1 cellular context compared by ENCODE assay signal in the genomic region with DNA sequence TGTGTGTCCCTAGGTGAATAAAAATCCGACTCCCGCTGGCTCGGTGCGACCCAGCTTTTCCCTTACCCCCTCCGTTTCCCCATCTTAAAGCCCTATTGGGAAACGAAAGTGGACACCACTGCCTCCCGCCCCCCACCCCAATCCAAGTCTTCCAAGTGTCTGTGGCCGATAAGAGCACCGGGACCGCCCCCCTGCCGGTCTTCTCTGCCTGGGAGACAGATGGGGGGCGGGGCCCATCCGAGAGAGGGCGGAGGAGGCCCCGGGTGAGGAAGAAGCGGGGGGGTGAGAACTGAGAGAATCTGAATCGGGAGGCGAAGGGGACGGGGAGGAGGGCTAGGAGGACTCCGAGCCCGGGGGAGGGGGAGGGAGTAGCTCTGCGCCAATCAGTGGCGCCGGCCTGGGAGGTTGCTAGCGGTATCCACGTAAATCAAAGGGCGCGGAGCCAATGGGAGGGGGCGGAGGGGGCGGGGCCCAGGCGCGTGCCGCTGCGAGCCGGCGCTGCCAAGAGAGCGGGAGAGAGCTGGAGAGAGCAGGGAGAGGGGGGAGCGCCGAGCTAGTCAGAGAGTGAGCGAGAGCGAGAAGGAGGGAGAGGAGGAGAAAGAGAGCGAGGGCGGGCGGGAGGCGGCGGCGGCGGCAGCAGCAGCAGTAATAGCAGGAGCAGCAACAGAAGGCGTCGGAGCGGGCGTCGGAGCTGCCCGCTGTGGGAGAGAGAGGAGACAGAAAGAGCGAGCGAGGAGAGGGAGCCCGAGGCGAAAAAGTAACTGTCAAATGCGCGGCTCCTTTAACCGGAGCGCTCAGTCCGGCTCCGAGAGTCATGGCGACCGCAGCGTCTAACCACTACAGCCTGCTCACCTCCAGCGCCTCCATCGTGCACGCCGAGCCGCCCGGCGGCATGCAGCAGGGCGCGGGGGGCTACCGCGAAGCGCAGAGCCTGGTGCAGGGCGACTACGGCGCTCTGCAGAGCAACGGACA.
TF ChIP-seq lines count a peak whose summit lies in the region.

A gene (plus strand): TSS at position 515 of the 972 bp plus-strand sequence. CDS start 300 bp downstream, at position 815.

TF ChIP-seq in HEK293, 187 proteins besides CTCF, POLR2A, EP300 and RAD21 (continued from another document and continues in another):
- TF ChIP-seq WT1 (tag by site-specific recombination; IDR thresholded peaks at IDR 0.05), result peak; percentile 51; the same call in 1 of the 2 replicates
- TF ChIP-seq, protein P1, sequence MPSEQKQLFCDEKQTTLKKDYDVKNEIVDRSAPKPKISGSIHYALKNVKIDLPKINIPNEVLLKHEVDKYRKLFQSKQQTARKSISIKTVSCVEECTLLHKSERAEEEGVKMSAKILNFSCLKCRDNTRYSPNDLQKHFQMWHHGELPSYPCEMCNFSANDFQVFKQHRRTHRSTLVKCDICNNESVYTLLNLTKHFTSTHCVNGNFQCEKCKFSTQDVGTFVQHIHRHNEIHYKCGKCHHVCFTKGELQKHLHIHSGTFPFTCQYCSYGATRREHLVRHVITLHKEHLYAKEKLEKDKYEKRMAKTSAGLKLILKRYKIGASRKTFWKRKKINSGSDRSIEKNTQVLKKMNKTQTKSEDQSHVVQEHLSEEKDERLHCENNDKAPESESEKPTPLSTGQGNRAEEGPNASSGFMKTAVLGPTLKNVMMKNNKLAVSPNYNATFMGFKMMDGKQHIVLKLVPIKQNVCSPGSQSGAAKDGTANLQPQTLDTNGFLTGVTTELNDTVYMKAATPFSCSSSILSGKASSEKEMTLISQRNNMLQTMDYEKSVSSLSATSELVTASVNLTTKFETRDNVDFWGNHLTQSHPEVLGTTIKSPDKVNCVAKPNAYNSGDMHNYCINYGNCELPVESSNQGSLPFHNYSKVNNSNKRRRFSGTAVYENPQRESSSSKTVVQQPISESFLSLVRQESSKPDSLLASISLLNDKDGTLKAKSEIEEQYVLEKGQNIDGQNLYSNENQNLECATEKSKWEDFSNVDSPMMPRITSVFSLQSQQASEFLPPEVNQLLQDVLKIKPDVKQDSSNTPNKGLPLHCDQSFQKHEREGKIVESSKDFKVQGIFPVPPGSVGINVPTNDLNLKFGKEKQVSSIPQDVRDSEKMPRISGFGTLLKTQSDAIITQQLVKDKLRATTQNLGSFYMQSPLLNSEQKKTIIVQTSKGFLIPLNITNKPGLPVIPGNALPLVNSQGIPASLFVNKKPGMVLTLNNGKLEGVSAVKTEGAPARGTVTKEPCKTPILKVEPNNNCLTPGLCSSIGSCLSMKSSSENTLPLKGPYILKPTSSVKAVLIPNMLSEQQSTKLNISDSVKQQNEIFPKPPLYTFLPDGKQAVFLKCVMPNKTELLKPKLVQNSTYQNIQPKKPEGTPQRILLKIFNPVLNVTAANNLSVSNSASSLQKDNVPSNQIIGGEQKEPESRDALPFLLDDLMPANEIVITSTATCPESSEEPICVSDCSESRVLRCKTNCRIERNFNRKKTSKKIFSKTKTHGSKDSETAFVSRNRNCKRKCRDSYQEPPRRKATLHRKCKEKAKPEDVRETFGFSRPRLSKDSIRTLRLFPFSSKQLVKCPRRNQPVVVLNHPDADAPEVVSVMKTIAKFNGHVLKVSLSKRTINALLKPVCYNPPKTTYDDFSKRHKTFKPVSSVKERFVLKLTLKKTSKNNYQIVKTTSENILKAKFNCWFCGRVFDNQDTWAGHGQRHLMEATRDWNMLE (tag by site-specific recombination; conservative IDR thresholded peaks at IDR 0.05; ENCODE audit: low read depth), result no peak
- no peak; the same call in 1 of the 2 replicates for TF ChIP-seq TCF7L2 (IDR thresholded peaks at IDR 0.05; ENCODE audit: borderline replicate concordance, low read depth, low read length)
- peak; percentile 16; the same call in 1 of the 2 replicates for TF ChIP-seq ZBTB20 (tag by site-specific recombination; IDR thresholded peaks at IDR 0.05)
- 0 out of 2 replicates have a peak, but pooled peaks have one; percentile 18 for TF ChIP-seq ZNF785 (tag by site-specific recombination; IDR thresholded peaks at IDR 0.05)
- TF ChIP-seq ZNF211 (tag by site-specific recombination; IDR thresholded peaks at IDR 0.05; ENCODE audit: low read depth), result no peak
- TF ChIP-seq ZNF133 (tag by site-specific recombination; IDR thresholded peaks at IDR 0.05), result no peak
- TF ChIP-seq ZNF561 (tag by site-specific recombination; IDR thresholded peaks at IDR 0.05; ENCODE audit: borderline replicate concordance), result no peak
- TF ChIP-seq ZNF558 (tag by site-specific recombination; IDR thresholded peaks at IDR 0.05), result 0 out of 2 replicates have a peak, but pooled peaks have one; percentile 22
- peak; percentile 77 for TF ChIP-seq YY1 (tag by site-specific recombination; IDR thresholded peaks at IDR 0.05)
- TF ChIP-seq ZNF621 (tag by site-specific recombination; IDR thresholded peaks at IDR 0.05), result no peak
- peak; percentile 97 for TF ChIP-seq ZNF366 (tag by site-specific recombination; conservative IDR thresholded peaks at IDR 0.05)
- TF ChIP-seq ZNF416 (tag by site-specific recombination; IDR thresholded peaks at IDR 0.05), result no peak
- TF ChIP-seq, protein P2, sequence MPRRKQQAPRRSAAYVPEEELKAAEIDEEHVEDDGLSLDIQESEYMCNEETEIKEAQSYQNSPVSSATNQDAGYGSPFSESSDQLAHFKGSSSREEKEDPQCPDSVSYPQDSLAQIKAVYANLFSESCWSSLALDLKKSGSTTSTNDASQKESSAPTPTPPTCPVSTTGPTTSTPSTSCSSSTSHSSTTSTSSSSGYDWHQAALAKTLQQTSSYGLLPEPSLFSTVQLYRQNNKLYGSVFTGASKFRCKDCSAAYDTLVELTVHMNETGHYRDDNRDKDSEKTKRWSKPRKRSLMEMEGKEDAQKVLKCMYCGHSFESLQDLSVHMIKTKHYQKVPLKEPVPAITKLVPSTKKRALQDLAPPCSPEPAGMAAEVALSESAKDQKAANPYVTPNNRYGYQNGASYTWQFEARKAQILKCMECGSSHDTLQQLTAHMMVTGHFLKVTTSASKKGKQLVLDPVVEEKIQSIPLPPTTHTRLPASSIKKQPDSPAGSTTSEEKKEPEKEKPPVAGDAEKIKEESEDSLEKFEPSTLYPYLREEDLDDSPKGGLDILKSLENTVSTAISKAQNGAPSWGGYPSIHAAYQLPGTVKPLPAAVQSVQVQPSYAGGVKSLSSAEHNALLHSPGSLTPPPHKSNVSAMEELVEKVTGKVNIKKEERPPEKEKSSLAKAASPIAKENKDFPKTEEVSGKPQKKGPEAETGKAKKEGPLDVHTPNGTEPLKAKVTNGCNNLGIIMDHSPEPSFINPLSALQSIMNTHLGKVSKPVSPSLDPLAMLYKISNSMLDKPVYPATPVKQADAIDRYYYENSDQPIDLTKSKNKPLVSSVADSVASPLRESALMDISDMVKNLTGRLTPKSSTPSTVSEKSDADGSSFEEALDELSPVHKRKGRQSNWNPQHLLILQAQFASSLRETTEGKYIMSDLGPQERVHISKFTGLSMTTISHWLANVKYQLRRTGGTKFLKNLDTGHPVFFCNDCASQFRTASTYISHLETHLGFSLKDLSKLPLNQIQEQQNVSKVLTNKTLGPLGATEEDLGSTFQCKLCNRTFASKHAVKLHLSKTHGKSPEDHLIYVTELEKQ (tag by site-specific recombination; IDR thresholded peaks at IDR 0.05; ENCODE audit: borderline replicate concordance), result peak; percentile 70; the same call in 1 of the 2 replicates
- no peak for TF ChIP-seq ZNF701 (tag by site-specific recombination; IDR thresholded peaks at IDR 0.05)
- peak; percentile 72 for TF ChIP-seq ZIC2 (tag by site-specific recombination; IDR thresholded peaks at IDR 0.05)
- peak; percentile 66; the same call in 1 of the 2 replicates for TF ChIP-seq ZNF391 (tag by site-specific recombination; IDR thresholded peaks at IDR 0.05; ENCODE audit: borderline replicate concordance, low read depth)
- TF ChIP-seq, protein P3, sequence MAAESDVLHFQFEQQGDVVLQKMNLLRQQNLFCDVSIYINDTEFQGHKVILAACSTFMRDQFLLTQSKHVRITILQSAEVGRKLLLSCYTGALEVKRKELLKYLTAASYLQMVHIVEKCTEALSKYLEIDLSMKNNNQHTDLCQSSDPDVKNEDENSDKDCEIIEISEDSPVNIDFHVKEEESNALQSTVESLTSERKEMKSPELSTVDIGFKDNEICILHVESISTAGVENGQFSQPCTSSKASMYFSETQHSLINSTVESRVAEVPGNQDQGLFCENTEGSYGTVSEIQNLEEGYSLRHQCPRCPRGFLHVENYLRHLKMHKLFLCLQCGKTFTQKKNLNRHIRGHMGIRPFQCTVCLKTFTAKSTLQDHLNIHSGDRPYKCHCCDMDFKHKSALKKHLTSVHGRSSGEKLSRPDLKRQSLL (tag by site-specific recombination; IDR thresholded peaks at IDR 0.05), result peak; percentile 73; the same call in 1 of the 2 replicates
- TF ChIP-seq ZNF571 (tag by site-specific recombination; IDR thresholded peaks at IDR 0.05), result no peak
- TF ChIP-seq, protein P4, sequence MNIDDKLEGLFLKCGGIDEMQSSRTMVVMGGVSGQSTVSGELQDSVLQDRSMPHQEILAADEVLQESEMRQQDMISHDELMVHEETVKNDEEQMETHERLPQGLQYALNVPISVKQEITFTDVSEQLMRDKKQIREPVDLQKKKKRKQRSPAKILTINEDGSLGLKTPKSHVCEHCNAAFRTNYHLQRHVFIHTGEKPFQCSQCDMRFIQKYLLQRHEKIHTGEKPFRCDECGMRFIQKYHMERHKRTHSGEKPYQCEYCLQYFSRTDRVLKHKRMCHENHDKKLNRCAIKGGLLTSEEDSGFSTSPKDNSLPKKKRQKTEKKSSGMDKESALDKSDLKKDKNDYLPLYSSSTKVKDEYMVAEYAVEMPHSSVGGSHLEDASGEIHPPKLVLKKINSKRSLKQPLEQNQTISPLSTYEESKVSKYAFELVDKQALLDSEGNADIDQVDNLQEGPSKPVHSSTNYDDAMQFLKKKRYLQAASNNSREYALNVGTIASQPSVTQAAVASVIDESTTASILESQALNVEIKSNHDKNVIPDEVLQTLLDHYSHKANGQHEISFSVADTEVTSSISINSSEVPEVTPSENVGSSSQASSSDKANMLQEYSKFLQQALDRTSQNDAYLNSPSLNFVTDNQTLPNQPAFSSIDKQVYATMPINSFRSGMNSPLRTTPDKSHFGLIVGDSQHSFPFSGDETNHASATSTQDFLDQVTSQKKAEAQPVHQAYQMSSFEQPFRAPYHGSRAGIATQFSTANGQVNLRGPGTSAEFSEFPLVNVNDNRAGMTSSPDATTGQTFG (tag by site-specific recombination; IDR thresholded peaks at IDR 0.05; ENCODE audit: borderline replicate concordance), result no peak
- TF ChIP-seq ZEB2 (tag by site-specific recombination; IDR thresholded peaks at IDR 0.05), result peak; percentile 64
- peak; percentile 60 for TF ChIP-seq YY2 (tag by site-specific recombination; IDR thresholded peaks at IDR 0.05)
- TF ChIP-seq, protein P5, sequence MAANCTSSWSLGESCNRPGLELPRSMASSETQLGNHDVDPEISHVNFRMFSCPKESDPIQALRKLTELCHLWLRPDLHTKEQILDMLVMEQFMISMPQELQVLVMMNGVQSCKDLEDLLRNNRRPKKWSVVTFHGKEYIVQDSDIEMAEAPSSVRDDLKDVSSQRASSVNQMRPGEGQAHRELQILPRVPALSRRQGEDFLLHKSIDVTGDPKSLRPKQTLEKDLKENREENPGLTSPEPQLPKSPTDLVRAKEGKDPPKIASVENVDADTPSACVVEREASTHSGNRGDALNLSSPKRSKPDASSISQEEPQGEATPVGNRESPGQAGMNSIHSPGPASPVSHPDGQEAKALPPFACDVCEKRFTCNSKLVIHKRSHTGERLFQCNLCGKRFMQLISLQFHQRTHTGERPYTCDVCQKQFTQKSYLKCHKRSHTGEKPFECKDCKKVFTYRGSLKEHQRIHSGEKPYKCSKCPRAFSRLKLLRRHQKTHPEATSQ (tag by site-specific recombination; IDR thresholded peaks at IDR 0.05), result peak; percentile 75; the same call in 1 of the 2 replicates
- no peak for TF ChIP-seq ZNF140 (tag by site-specific recombination; IDR thresholded peaks at IDR 0.05)
- TF ChIP-seq ZNF112 (tag by site-specific recombination; IDR thresholded peaks at IDR 0.05), result no peak
- no peak; the same call in 1 of the 2 replicates for TF ChIP-seq ZFP37 (tag by site-specific recombination; IDR thresholded peaks at IDR 0.05)
- TF ChIP-seq MEIS1 (CRISPR knock-in tag; IDR thresholded peaks at IDR 0.05; ENCODE audit: borderline replicate concordance), result no peak
- peak; percentile 86 for TF ChIP-seq SP3 (tag by site-specific recombination; IDR thresholded peaks at IDR 0.05)
- peak; percentile 84 for TF ChIP-seq ZNF341 (tag by site-specific recombination; IDR thresholded peaks at IDR 0.05; ENCODE audit: low read depth)
- TF ChIP-seq ZNF239 (tag by site-specific recombination; IDR thresholded peaks at IDR 0.05), result no peak
- TF ChIP-seq, protein P6, sequence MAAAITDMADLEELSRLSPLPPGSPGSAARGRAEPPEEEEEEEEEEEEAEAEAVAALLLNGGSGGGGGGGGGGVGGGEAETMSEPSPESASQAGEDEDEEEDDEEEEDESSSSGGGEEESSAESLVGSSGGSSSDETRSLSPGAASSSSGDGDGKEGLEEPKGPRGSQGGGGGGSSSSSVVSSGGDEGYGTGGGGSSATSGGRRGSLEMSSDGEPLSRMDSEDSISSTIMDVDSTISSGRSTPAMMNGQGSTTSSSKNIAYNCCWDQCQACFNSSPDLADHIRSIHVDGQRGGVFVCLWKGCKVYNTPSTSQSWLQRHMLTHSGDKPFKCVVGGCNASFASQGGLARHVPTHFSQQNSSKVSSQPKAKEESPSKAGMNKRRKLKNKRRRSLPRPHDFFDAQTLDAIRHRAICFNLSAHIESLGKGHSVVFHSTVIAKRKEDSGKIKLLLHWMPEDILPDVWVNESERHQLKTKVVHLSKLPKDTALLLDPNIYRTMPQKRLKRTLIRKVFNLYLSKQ (tag by site-specific recombination; IDR thresholded peaks at IDR 0.05; ENCODE audit: borderline replicate concordance), result no peak
- no peak for TF ChIP-seq ZNF248 (tag by site-specific recombination; IDR thresholded peaks at IDR 0.05)
- 0 out of 2 replicates have a peak, but pooled peaks have one; percentile 71 for TF ChIP-seq ZNF837 (tag by site-specific recombination; IDR thresholded peaks at IDR 0.05)
- peak; percentile 93 for TF ChIP-seq GLIS1 (tag by site-specific recombination; IDR thresholded peaks at IDR 0.05)
- TF ChIP-seq, protein P7, sequence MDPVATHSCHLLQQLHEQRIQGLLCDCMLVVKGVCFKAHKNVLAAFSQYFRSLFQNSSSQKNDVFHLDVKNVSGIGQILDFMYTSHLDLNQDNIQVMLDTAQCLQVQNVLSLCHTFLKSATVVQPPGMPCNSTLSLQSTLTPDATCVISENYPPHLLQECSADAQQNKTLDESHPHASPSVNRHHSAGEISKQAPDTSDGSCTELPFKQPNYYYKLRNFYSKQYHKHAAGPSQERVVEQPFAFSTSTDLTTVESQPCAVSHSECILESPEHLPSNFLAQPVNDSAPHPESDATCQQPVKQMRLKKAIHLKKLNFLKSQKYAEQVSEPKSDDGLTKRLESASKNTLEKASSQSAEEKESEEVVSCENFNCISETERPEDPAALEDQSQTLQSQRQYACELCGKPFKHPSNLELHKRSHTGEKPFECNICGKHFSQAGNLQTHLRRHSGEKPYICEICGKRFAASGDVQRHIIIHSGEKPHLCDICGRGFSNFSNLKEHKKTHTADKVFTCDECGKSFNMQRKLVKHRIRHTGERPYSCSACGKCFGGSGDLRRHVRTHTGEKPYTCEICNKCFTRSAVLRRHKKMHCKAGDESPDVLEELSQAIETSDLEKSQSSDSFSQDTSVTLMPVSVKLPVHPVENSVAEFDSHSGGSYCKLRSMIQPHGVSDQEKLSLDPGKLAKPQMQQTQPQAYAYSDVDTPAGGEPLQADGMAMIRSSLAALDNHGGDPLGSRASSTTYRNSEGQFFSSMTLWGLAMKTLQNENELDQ (tag by site-specific recombination; IDR thresholded peaks at IDR 0.05; ENCODE audit: low read depth), result no peak
- TF ChIP-seq ZNF311 (tag by site-specific recombination; IDR thresholded peaks at IDR 0.05; ENCODE audit: borderline replicate concordance), result no peak
- TF ChIP-seq ZNF544 (tag by site-specific recombination; IDR thresholded peaks at IDR 0.05), result no peak
- no peak for TF ChIP-seq ZNF138 (tag by site-specific recombination; IDR thresholded peaks at IDR 0.05; ENCODE audit: borderline replicate concordance)
- TF ChIP-seq BCL11A (tag by site-specific recombination; IDR thresholded peaks at IDR 0.05; ENCODE audit: low read depth), result no peak
- TF ChIP-seq ZBTB8A (tag by site-specific recombination; IDR thresholded peaks at IDR 0.05), result peak; percentile 88
